ENCODE assay signal across 8 cellular contexts in the genomic region with DNA sequence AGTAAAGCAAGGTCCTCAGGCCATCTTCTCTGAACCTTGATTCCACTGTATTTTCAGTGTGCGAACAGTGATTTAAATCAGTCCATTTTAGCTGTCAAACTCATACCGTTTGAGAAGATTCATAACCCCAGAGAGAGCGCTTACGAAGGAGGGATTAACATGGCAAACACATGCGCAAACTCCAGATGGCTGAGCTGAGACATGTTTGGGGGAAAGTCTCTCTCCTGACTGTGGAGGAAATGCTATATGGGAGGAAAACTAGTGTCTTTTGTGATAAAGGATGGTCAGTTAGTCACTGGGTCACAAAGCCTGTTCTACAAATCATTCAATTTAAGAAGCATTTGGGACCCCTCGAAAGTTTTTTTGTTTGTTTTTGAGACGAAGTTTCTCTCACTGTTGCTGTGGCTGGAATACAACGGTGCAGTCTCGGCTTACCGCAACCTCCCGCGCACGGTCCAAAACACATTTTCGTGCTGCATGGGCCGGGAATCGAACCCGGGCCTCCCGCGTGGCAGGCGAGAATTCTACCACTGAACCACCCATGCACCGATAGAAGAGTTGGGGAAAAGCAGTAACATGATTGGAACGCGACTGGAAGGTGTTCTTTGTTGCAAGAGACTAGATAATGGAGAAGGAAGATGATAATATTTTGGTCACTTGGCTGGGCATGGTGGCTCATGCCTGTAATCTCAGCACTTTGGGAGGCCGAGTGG. TPM values are rescaled to one million over a fixed set of nuclear protein-coding genes. Genes with fewer than 3 reads are reported as not detected.
DNase-seq lines count a peak whose midpoint lies in the region; ATAC-seq, FAIRE-seq and TF ChIP-seq lines count a peak whose summit lies in the region.

No MANE protein-coding gene starts in this region.

- no peaks in the 10 kb centered on the region for H3K9me3 Mint-ChIP-seq in activated naive CD8-positive, alpha-beta T cell treated with anti-CD3 and anti-CD28 coated beads, Interleukin-2, amount 50 U/mL, for 24 hours

- no peak for FAIRE-seq in kidney (lab: Jason Lieb, UNC)

- H2AFZ ChIP-seq in PC-3 (ENCODE audit: low read length): no peak overlapping the region

- DNase-seq in GF-D8 (lab: John Stamatoyannopoulos, UW): peak; percentile 6
- DNase-seq in PC-3: peak; percentile 66
- DNase-seq in activated naive CD8-positive, alpha-beta T cell treated with anti-CD3 and anti-CD28 coated beads, Interleukin-2, amount 50 U/mL, for 24 hours: peak; percentile 60
- DNase-seq in iPS DF 6.9 (ENCODE audit: low read depth, low spot score): peak; percentile 63
- DNase-seq in stimulated activated CD4-positive, alpha-beta T cell treated with anti-CD3 and anti-CD28 coated beads, Interleukin-15, amount 100 ng/mL, for 48 hours (ENCODE audit: low read depth in 2 of 2): peak; percentile 15 to 45
- no peak for DNase-seq in SHP77 treated with DMSO at 0.1 percent for 48 hours (lab: John Stamatoyannopoulos, UW)
- no peak for DNase-seq in kidney

- H3K9ac ChIP-seq in PC-3 (ENCODE audit: low read length): no peak overlapping the region
- H3K9ac ChIP-seq in kidney (ENCODE audit: low read length in 2 of 2): no peak overlapping the region

- peaks cover 7% of the 10 kb centered on the region for H3K4me1 Mint-ChIP-seq in activated naive CD8-positive, alpha-beta T cell treated with anti-CD3 and anti-CD28 coated beads, Interleukin-2, amount 50 U/mL, for 24 hours

- H3K79me2 ChIP-seq in PC-3 (ENCODE audit: low read length): no peaks in the 10 kb centered on the region

- H3K27ac ChIP-seq in PC-3 (ENCODE audit: low read length) (no peak overlapping the region), iPS DF 6.9 (ENCODE audit: low read length) (no peak overlapping the region), kidney (ENCODE audit: low read depth in 2 of 2, low read length in 2 of 2) (no peak overlapping the region)

- BruUV-seq in PC-3 (replicated peaks; lab: Mats Ljungman, UMichigan): TSS peak; percentile 100

- H3K4me1 ChIP-seq in PC-3 (ENCODE audit: insufficient read depth, low read length) (peaks cover 7% of the 10 kb centered on the region; the same call in 1 of the 2 replicates), iPS DF 6.9 (ENCODE audit: control insufficient read depth, insufficient read depth, low read length) (no peaks in the 10 kb centered on the region), kidney (ENCODE audit: control insufficient read depth in 1 of 2, insufficient read depth in 1 of 2, low read depth in 1 of 2, low read length in 2 of 2) (no peaks in the 10 kb centered on the region)

- H3K9me3 ChIP-seq in PC-3 (ENCODE audit: low read length): no peaks in the 10 kb centered on the region
- no peaks in the 10 kb centered on the region for H3K9me3 ChIP-seq in iPS DF 6.9 (ENCODE audit: control insufficient read depth, insufficient read depth, low read length)
- no peaks in the 10 kb centered on the region for H3K9me3 ChIP-seq in kidney (ENCODE audit: control insufficient read depth in 1 of 2, low read length in 2 of 2)

- H3F3A ChIP-seq in PC-3 (ENCODE audit: low read length, unreplicated experiment): no peaks in the 10 kb centered on the region

- ATAC-seq in HG02938 (IDR thresholded peaks at IDR 0.05; ENCODE audit: unreplicated experiment) (peak; percentile 78), PC-3 (peak; percentile 38)
- peak; percentile 96 for ATAC-seq in activated naive CD8-positive, alpha-beta T cell treated with anti-CD3 and anti-CD28 coated beads, Interleukin-2, amount 50 U/mL, for 24 hours

- WGBS in iPS DF 6.9 (ENCODE audit: insufficient coverage, insufficient read length): no CpG with 5 or more reads among the region's 24 CpGs

- H3K27ac Mint-ChIP-seq in activated naive CD8-positive, alpha-beta T cell treated with anti-CD3 and anti-CD28 coated beads, Interleukin-2, amount 50 U/mL, for 24 hours: peak overlapping the region; percentile 93

- POLR2A ChIA-PET in PC-3 (lab: Charles Lee; ENCODE audit: unreplicated experiment): no interaction called here

- TF ChIP-seq CTCF in PC-3 (conservative IDR thresholded peaks at IDR 0.05; ENCODE audit: low read depth, low read length): no peak
- TF ChIP-seq CTCF in kidney (IDR thresholded peaks at IDR 0.05; ENCODE audit: borderline replicate concordance, extremely low read depth, insufficient read depth): no peak

- CTCF ChIA-PET in PC-3 (lab: Charles Lee): no interaction called here

- peaks cover 11% of the 10 kb centered on the region for H3K27me3 Mint-ChIP-seq in activated naive CD8-positive, alpha-beta T cell treated with anti-CD3 and anti-CD28 coated beads, Interleukin-2, amount 50 U/mL, for 24 hours

- H3K36me3 Mint-ChIP-seq in activated naive CD8-positive, alpha-beta T cell treated with anti-CD3 and anti-CD28 coated beads, Interleukin-2, amount 50 U/mL, for 24 hours (ENCODE audit: low read depth): peaks cover 2% of the 10 kb centered on the region

- H3K36me3 ChIP-seq in PC-3 (ENCODE audit: low read depth, low read length) (no peaks in the 10 kb centered on the region), iPS DF 6.9 (ENCODE audit: control insufficient read depth, insufficient read depth, low read length) (no peaks in the 10 kb centered on the region), kidney (ENCODE audit: control insufficient read depth in 1 of 2, insufficient read depth in 2 of 2, low read length in 2 of 2) (no peaks in the 10 kb centered on the region)

- intact Hi-C loops in PC-3 (cut with micrococcal nuclease) (no loop called here), kidney (cut with DNase I) (no loop called here)

- no peaks in the 10 kb centered on the region for H4K20me1 ChIP-seq in PC-3 (ENCODE audit: low read length)

- H3K4me3 ChIP-seq in PC-3 (ENCODE audit: low read length): no peak overlapping the region
- H3K4me3 ChIP-seq in iPS DF 6.9 (ENCODE audit: low read length): peak overlapping the region; percentile 43; the same call in 1 of the 2 replicates
- H3K4me3 ChIP-seq in kidney (ENCODE audit: low read length in 2 of 2): no peak overlapping the region

- peak overlapping the region; percentile 64 for H3K4me3 Mint-ChIP-seq in activated naive CD8-positive, alpha-beta T cell treated with anti-CD3 and anti-CD28 coated beads, Interleukin-2, amount 50 U/mL, for 24 hours

- H3K27me3 ChIP-seq in PC-3 (ENCODE audit: low read length): no peaks in the 10 kb centered on the region
- H3K27me3 ChIP-seq in iPS DF 6.9 (ENCODE audit: control insufficient read depth, insufficient read depth, low read length): no peaks in the 10 kb centered on the region

- H3K9me2 ChIP-seq in PC-3 (replicated peaks; ENCODE audit: low read length): no peaks in the 10 kb centered on the region

- H3K4me2 ChIP-seq in PC-3 (ENCODE audit: low read length): peak overlapping the region; percentile 3; the same call in 1 of the 2 replicates

RNA-seq across cellular contexts. Expression of gene CXADR, which starts 58.4 kb away (rescaled TPM):
- total RNA-seq in PC-3 (2014; rRNA removed): 11.2 and 11.5 TPM in 2 replicates
- total RNA-seq in kidney: 34.4 TPM
- 5.2 TPM for polyA plus RNA-seq in kidney (ENCODE audit: insufficient read depth, low read depth, low replicate concordance)

Comparison
In these comparisons a context has a peak if more than half of its experiments do, and no peak if none do; other contexts are left out.
1. DNase-seq: peak in GF-D8 (single experiment), PC-3 (single experiment), activated naive CD8-positive, alpha-beta T cell treated with anti-CD3 and anti-CD28 coated beads, Interleukin-2, amount 50 U/mL, for 24 hours (single experiment), iPS DF 6.9 (single experiment) and stimulated activated CD4-positive, alpha-beta T cell treated with anti-CD3 and anti-CD28 coated beads, Interleukin-15, amount 100 ng/mL, for 48 hours (2 of 2); none in SHP77 treated with DMSO at 0.1 percent for 48 hours (single experiment) and kidney (single experiment).
2. ATAC-seq: peak in every context shown above with its lines; median percentile 96 in activated naive CD8-positive, alpha-beta T cell treated with anti-CD3 and anti-CD28 coated beads, Interleukin-2, amount 50 U/mL, for 24 hours; 78 in HG02938; 38 in PC-3.